ENCODE assay signal across 18 cellular contexts in genomic region chr6:12842126-12842525, GRCh38.
A peak's percentile ranks its signal among the peaks of the same experiment; 100 is the strongest.
DNase-seq lines count a peak whose midpoint lies in the region; ATAC-seq lines count a peak whose summit lies in the region.
"Had no signal": no experiment of that assay in that cellular context is flagged by ENCODE, and none has a peak within 500 bp of the region (broad histone marks: within the 10 kb centered on the region; RNA-seq: fewer than 3 reads in every experiment).

No MANE protein-coding gene starts in this region.

- peaks cover 3 to 7% of the 10 kb centered on the region in 2 donors for H3K27me3 Mint-ChIP-seq in stimulated activated naive B cell treated with anti-CD40 and anti-IgM and Interleukin-4, amounts not matched to agents 10 μg/mL and 1 μg/mL and 100 μg/mL, for 72 hours
- H3K27me3 Mint-ChIP-seq: CD4-positive, CD25-positive, alpha-beta regulatory T cell had no signal

- ATAC-seq in stimulated activated naive B cell treated with anti-CD40 and anti-IgM and Interleukin-4, amounts not matched to agents 10 μg/mL and 1 μg/mL and 100 μg/mL, for 72 hours (replicated peaks), result peak; percentile 39 to 64
- ATAC-seq: GM23338, HepG2 had no signal

- peaks cover 5 to 9% of the 10 kb centered on the region in 2 donors for H3K9me3 Mint-ChIP-seq in stimulated activated naive B cell treated with anti-CD40 and anti-IgM and Interleukin-4, amounts not matched to agents 10 μg/mL and 1 μg/mL and 100 μg/mL, for 72 hours

- no peak overlapping the region for H3K27ac Mint-ChIP-seq in stimulated activated naive B cell treated with anti-CD40 and anti-IgM and Interleukin-4, amounts not matched to agents 10 μg/mL and 1 μg/mL and 100 μg/mL, for 72 hours
- H3K27ac Mint-ChIP-seq: CD4-positive, CD25-positive, alpha-beta regulatory T cell; CD8-positive, alpha-beta memory T cell; GM23338; IgD-negative memory B cell had no signal

- no peaks in the 10 kb centered on the region for H3K36me3 Mint-ChIP-seq in stimulated activated naive B cell treated with anti-CD40 and anti-IgM and Interleukin-4, amounts not matched to agents 10 μg/mL and 1 μg/mL and 100 μg/mL, for 72 hours
- H3K36me3 Mint-ChIP-seq: CD4-positive, CD25-positive, alpha-beta regulatory T cell; CD8-positive, alpha-beta memory T cell; IgD-negative memory B cell had no signal

- peaks cover 0 to 2% of the 10 kb centered on the region in 2 donors for H3K4me1 Mint-ChIP-seq in stimulated activated naive B cell treated with anti-CD40 and anti-IgM and Interleukin-4, amounts not matched to agents 10 μg/mL and 1 μg/mL and 100 μg/mL, for 72 hours
- H3K4me1 Mint-ChIP-seq: CD4-positive, CD25-positive, alpha-beta regulatory T cell; CD8-positive, alpha-beta memory T cell had no signal

- H3K4me3 Mint-ChIP-seq in stimulated activated naive B cell treated with anti-CD40 and anti-IgM and Interleukin-4, amounts not matched to agents 10 μg/mL and 1 μg/mL and 100 μg/mL, for 72 hours, result no peak overlapping the region
- H3K4me3 Mint-ChIP-seq: CD4-positive, CD25-positive, alpha-beta regulatory T cell; CD8-positive, alpha-beta memory T cell; GM23338; IgD-negative memory B cell had no signal

- peak; percentile 49 for DNase-seq in AG08395 (ENCODE audit: low spot score)
- peak; percentile 20 for DNase-seq in EL
- peak; percentile 32 for DNase-seq in LHCN-M2 (ENCODE audit: low read depth)
- DNase-seq in stimulated activated naive B cell treated with anti-CD40 and anti-IgM and Interleukin-4, amounts not matched to agents 10 μg/mL and 1 μg/mL and 100 μg/mL, for 72 hours, result no peak
- no peak for DNase-seq in HT-29 (ENCODE audit: low spot score)
- no peak for DNase-seq in NCI-H2171 (lab: John Stamatoyannopoulos, UW)
- DNase-seq in SW480 (ENCODE audit: low spot score), result no peak
- DNase-seq: 8988T; BE2C; C1 segment of cervical spinal cord; Caco-2; CD4-positive, CD25-positive, alpha-beta regulatory T cell; CD8-positive, alpha-beta memory T cell; HCEC 1CT; KBM-7 had no signal

Comparison
In these comparisons a context has a peak if more than half of its experiments do, and no peak if none do; other contexts are left out.
1. DNase-seq: peak in AG08395 (single experiment), EL (single experiment) and LHCN-M2 (single experiment); none in stimulated activated naive B cell treated with anti-CD40 and anti-IgM and Interleukin-4, amounts not matched to agents 10 μg/mL and 1 μg/mL and 100 μg/mL, for 72 hours (single experiment), HT-29 (single experiment), NCI-H2171 (single experiment) and SW480 (single experiment).